ENCODE assay signal across 9 cellular contexts in genomic region chr1:43238104-43238503, GRCh38. TPM values are rescaled to one million over a fixed set of nuclear protein-coding genes. Genes with fewer than 3 reads are reported as not detected.
DNase-seq lines count a peak whose midpoint lies in the region; ATAC-seq and TF ChIP-seq lines count a peak whose summit lies in the region.
"Had no signal": no experiment of that assay in that cellular context is flagged by ENCODE, and none has a peak within 500 bp of the region (broad histone marks: within the 10 kb centered on the region; RNA-seq: fewer than 3 reads in every experiment).

No MANE protein-coding gene starts in this region.

- H3K4me1 Mint-ChIP-seq in endodermal cell: no peaks in the 10 kb centered on the region

- no peak for TF ChIP-seq EP300 in SK-N-SH (IDR thresholded peaks at IDR 0.05; ENCODE audit: borderline replicate concordance in 1 of 2, low read depth in 1 of 2, low read length in 1 of 2)
- no peak for TF ChIP-seq EP300 in transverse colon (IDR thresholded peaks at IDR 0.05; ENCODE audit: low read depth)

- H3K79me2 ChIP-seq in Loucy (ENCODE audit: insufficient read depth, low read length): no peaks in the 10 kb centered on the region
- H3K79me2 ChIP-seq in SK-N-SH (ENCODE audit: insufficient read depth): no peaks in the 10 kb centered on the region

- H3K4me2 ChIP-seq in Loucy (ENCODE audit: low read depth, low read length, poor library complexity, severe bottlenecking): no peak overlapping the region
- no peak overlapping the region for H3K4me2 ChIP-seq in SK-N-SH

- CTCF ChIA-PET in SK-N-SH (lab: Yijun Ruan, JAX): interaction anchor here (0.7 to 2.5 kb wide), 4 partner anchors 11 to 177 kb away, joined by 3 to 17 read pairs (median 4); no protein-coding TSS in a partner anchor

- H3K27me3 ChIP-seq in Loucy (ENCODE audit: insufficient read depth, low read length, poor library complexity, severe bottlenecking): no peaks in the 10 kb centered on the region
- H3K27me3 ChIP-seq in SK-N-SH (ENCODE audit: insufficient read depth): no peaks in the 10 kb centered on the region
- H3K27me3 ChIP-seq in endodermal cell (ENCODE audit: control insufficient read depth, insufficient read depth, low read length, poor library complexity, severe bottlenecking): no peaks in the 10 kb centered on the region
- no peaks in the 10 kb centered on the region for H3K27me3 ChIP-seq in transverse colon

- H3K4me3 Mint-ChIP-seq in endodermal cell: no peak overlapping the region
- H3K4me3 Mint-ChIP-seq: dendritic cell treated with granulocyte-macrophage colony-stimulating factor and Interleukin-4, amounts not matched to agents 40 ng/mL and 50 ng/mL, for 4 days had no signal

- in situ Hi-C loops in transverse colon (cut with MboI; ENCODE audit: low pct_ligation_motif_present in 1 of 4, low pct_unique_long_range_greater_than_20kb in 1 of 4, low sequenced_read_pairs in 3 of 4): loop anchor here in 1 of 4 donors (10.0 kb wide), 1 partner anchor 177 kb away; no protein-coding TSS in a partner anchor

- H2AFZ ChIP-seq in Loucy (ENCODE audit: low read length) (no peak overlapping the region), SK-N-SH (ENCODE audit: low read depth) (no peak overlapping the region)

- TF ChIP-seq CTCF in Loucy (conservative IDR thresholded peaks at IDR 0.05; ENCODE audit: low read length): peak; percentile 71
- TF ChIP-seq CTCF in SK-N-SH (IDR thresholded peaks at IDR 0.05): peak; percentile 60
- TF ChIP-seq CTCF in endodermal cell (conservative IDR thresholded peaks at IDR 0.05): peak; percentile 90
- peak; percentile 55 to 85 (median 64) for TF ChIP-seq CTCF in transverse colon (IDR thresholded peaks at IDR 0.05)

- intact Hi-C loops in transverse colon (cut with DNase I; ENCODE audit: low total_unique reads): no loop called here

- H3K27me3 Mint-ChIP-seq in endodermal cell (ENCODE audit: insufficient read depth): peaks cover 7% of the 10 kb centered on the region
- H3K27me3 Mint-ChIP-seq: dendritic cell treated with granulocyte-macrophage colony-stimulating factor and Interleukin-4, amounts not matched to agents 40 ng/mL and 50 ng/mL, for 4 days had no signal

- no peak for ATAC-seq in GM18498 (IDR thresholded peaks at IDR 0.05; ENCODE audit: unreplicated experiment)

- no peaks in the 10 kb centered on the region for H4K20me1 ChIP-seq in Loucy (ENCODE audit: insufficient read depth, low read length, poor library complexity, severe bottlenecking)
- H4K20me1 ChIP-seq in SK-N-SH (ENCODE audit: insufficient read depth): no peaks in the 10 kb centered on the region

- H3K9me2 ChIP-seq in Loucy (replicated peaks; ENCODE audit: low read depth, low read length): no peaks in the 10 kb centered on the region
- no peaks in the 10 kb centered on the region for H3K9me2 ChIP-seq in SK-N-SH

- H3K36me3 ChIP-seq in Loucy (ENCODE audit: insufficient read depth, low read length): no peaks in the 10 kb centered on the region
- no peaks in the 10 kb centered on the region for H3K36me3 ChIP-seq in SK-N-SH (replicated peaks in 1 of 2; ENCODE audit: control insufficient read depth in 1 of 2, insufficient read depth in 2 of 2, low read length in 1 of 2)
- no peaks in the 10 kb centered on the region for H3K36me3 ChIP-seq in endodermal cell (ENCODE audit: control insufficient read depth, insufficient read depth, low read length)
- no peaks in the 10 kb centered on the region for H3K36me3 ChIP-seq in transverse colon

- H3K36me3 Mint-ChIP-seq in endodermal cell (ENCODE audit: low read depth): no peaks in the 10 kb centered on the region

- H3K9ac ChIP-seq in Loucy (ENCODE audit: low read depth, low read length, poor library complexity, severe bottlenecking) (no peak overlapping the region), SK-N-SH (no peak overlapping the region), endodermal cell (ENCODE audit: extremely low read depth, low read length, poor library complexity, severe bottlenecking) (no peak overlapping the region)

- H3K27ac ChIP-seq in SK-N-SH (ENCODE audit: low read depth in 2 of 2, low read length in 1 of 2) (no peak overlapping the region), endodermal cell (ENCODE audit: low read depth, low read length) (no peak overlapping the region), transverse colon (no peak overlapping the region)

- H3K4me3 ChIP-seq in Loucy (ENCODE audit: low read length, poor library complexity, severe bottlenecking) (no peak overlapping the region), SK-N-SH (ENCODE audit: low read depth in 2 of 2, low read length in 1 of 2) (no peak overlapping the region; a peak in 1 of 4 replicates), endodermal cell (ENCODE audit: low read length) (no peak overlapping the region), transverse colon (no peak overlapping the region)

- H3K27ac Mint-ChIP-seq in endodermal cell: no peak overlapping the region
- H3K27ac Mint-ChIP-seq: dendritic cell treated with granulocyte-macrophage colony-stimulating factor and Interleukin-4, amounts not matched to agents 40 ng/mL and 50 ng/mL, for 4 days had no signal

- no peaks in the 10 kb centered on the region for H3F3A ChIP-seq in Loucy (ENCODE audit: low read depth)
- no peaks in the 10 kb centered on the region for H3F3A ChIP-seq in SK-N-SH (replicated peaks; ENCODE audit: insufficient read depth)

- POLR2A ChIA-PET in SK-N-SH (lab: Yijun Ruan, JAX): no interaction called here

- TF ChIP-seq RAD21 in SK-N-SH (IDR thresholded peaks at IDR 0.05; ENCODE audit: low read length): peak; percentile 76

- 34% methylated on average over 4 of the region's 4 CpGs for WGBS in SK-N-SH (ENCODE audit: low lambda C conversion rate)
- WGBS in endodermal cell (ENCODE audit: insufficient coverage in 1 of 2, insufficient read length in 1 of 2), 2 experiments: 0 to 3% methylated on average over 1 to 4 of the region's 4 CpGs
- 6 to 40% methylated on average over 1 to 4 of the region's 4 CpGs for WGBS in transverse colon (ENCODE audit: low coverage in 1 of 2), 2 donors

- peaks cover 16% of the 10 kb centered on the region for H3K9me3 Mint-ChIP-seq in endodermal cell
- H3K9me3 Mint-ChIP-seq: dendritic cell treated with granulocyte-macrophage colony-stimulating factor and Interleukin-4, amounts not matched to agents 40 ng/mL and 50 ng/mL, for 4 days had no signal

- peak; percentile 5 for DNase-seq in NCI-H345 treated with DMSO at 0.1 percent for 48 hours (lab: John Stamatoyannopoulos, UW; ENCODE audit: unreplicated experiment)
- DNase-seq in NCI-H345 (lab: John Stamatoyannopoulos, UW): no peak
- DNase-seq in SK-N-SH: peak; percentile 51
- DNase-seq in endodermal cell: peak; percentile 92
- DNase-seq in lung microvascular endothelial cell (ENCODE audit: low read depth in 2 of 2): peak; percentile 81 to 90
- peak; percentile 83 for DNase-seq in transverse colon

- no peaks in the 10 kb centered on the region for H3K9me3 ChIP-seq in Loucy (ENCODE audit: insufficient read depth, low read depth, low read length)
- no peaks in the 10 kb centered on the region for H3K9me3 ChIP-seq in SK-N-SH
- no peaks in the 10 kb centered on the region for H3K9me3 ChIP-seq in endodermal cell (ENCODE audit: control insufficient read depth, low read length)
- H3K9me3 ChIP-seq in transverse colon: no peaks in the 10 kb centered on the region

- no peak for TF ChIP-seq POLR2A in transverse colon (IDR thresholded peaks at IDR 0.05)

- H3K4me1 ChIP-seq in Loucy (ENCODE audit: insufficient read depth, low read length, poor library complexity, severe bottlenecking) (no peaks in the 10 kb centered on the region), SK-N-SH (ENCODE audit: control insufficient read depth in 1 of 2, insufficient read depth in 2 of 2, low read depth in 1 of 2, low read length in 1 of 2) (peaks cover 0 to 6% of the 10 kb centered on the region in 2 experiments; a peak in 1 of 4 replicates), endodermal cell (ENCODE audit: control insufficient read depth, insufficient read depth, low read length) (no peaks in the 10 kb centered on the region), transverse colon (peaks cover 0 to 18% (median 7%) of the 10 kb centered on the region in 4 donors)

TF ChIP-seq in SK-N-SH, 30 proteins besides CTCF, POLR2A, EP300 and RAD21:
- no peak for TF ChIP-seq MEF2A (IDR thresholded peaks at IDR 0.05; ENCODE audit: borderline replicate concordance, low read depth)
- TF ChIP-seq MXI1 (IDR thresholded peaks at IDR 0.05; ENCODE audit: low read depth, low read length): no peak
- TF ChIP-seq FOXJ3 (CRISPR knock-in tag; IDR thresholded peaks at IDR 0.05): no peak
- peak; percentile 68 for TF ChIP-seq SMC3 (IDR thresholded peaks at IDR 0.05; ENCODE audit: low read depth, low read length)
- no peak for TF ChIP-seq MAX (IDR thresholded peaks at IDR 0.05; ENCODE audit: low read depth)

RNA-seq across cellular contexts. Expression of gene TMEM125, which starts 31.7 kb away (rescaled TPM):
- polyA plus RNA-seq in SK-N-SH (2012; rRNA removed): not detected in 2 replicates
- not detected in 2 replicates for polyA plus RNA-seq in SK-N-SH (2012; cell fraction: cytosol; rRNA removed)
- polyA plus RNA-seq in SK-N-SH (2012; cell fraction: nucleus; rRNA removed): not detected in 2 replicates
- total RNA-seq in endodermal cell: 10 to 100 TPM; 11.7 to 16.6 TPM
- 1.1 TPM for polyA plus RNA-seq in endodermal cell (2013, experiment 1 of 2)
- polyA plus RNA-seq in endodermal cell (2013, experiment 2 of 2): 0.70 TPM
- total RNA-seq in lung microvascular endothelial cell: not detected in 2 replicates
- 10 to 100 TPM; 19.7 to 66.8 (median 51.2) TPM for total RNA-seq in transverse colon

RNA-seq across cellular contexts. Expression of gene C1orf210, which starts 47.3 kb away (rescaled TPM):
- not detected in 2 replicates for polyA plus RNA-seq in SK-N-SH (2012; rRNA removed)
- polyA plus RNA-seq in SK-N-SH (2012; cell fraction: cytosol; rRNA removed): not detected in 2 replicates
- not detected in 2 replicates for polyA plus RNA-seq in SK-N-SH (2012; cell fraction: nucleus; rRNA removed)
- 10 to 100 TPM in 1 of 2 donors, 1 to 10 TPM in 1; 9.7 to 17.9 TPM for total RNA-seq in endodermal cell
- polyA plus RNA-seq in endodermal cell (2013, experiment 1 of 2): 1.9 TPM
- polyA plus RNA-seq in endodermal cell (2013, experiment 2 of 2): 1.8 TPM
- not detected in 2 replicates for total RNA-seq in lung microvascular endothelial cell
- 100 to 1,000 TPM in 1 of 4 donors, 10 to 100 TPM in 3; 43.8 to 100 (median 57.6) TPM for total RNA-seq in transverse colon

Comparison
In these comparisons a context has a peak if more than half of its experiments do, and no peak if none do; other contexts are left out.
1. RNA of gene TMEM125, which starts 31.7 kb away (total RNA-seq): 19.7 to 66.8 TPM in transverse colon and 11.7 to 16.6 TPM in endodermal cell; not detected in lung microvascular endothelial cell; every median in the first group is over 10 times any median in the second.
2. RNA of gene C1orf210, which starts 47.3 kb away (total RNA-seq): 43.8 to 100 TPM in transverse colon and 9.7 to 17.9 TPM in endodermal cell; not detected in lung microvascular endothelial cell; every median in the first group is over 10 times any median in the second.
3. Peak in every context shown above with its lines, with median percentiles within 50 percentile points of each other: CTCF ChIP-seq.